ENCODE assay signal across 15 cellular contexts in genomic region chr11:14179126-14179820, GRCh38.
DNase-seq lines count a peak whose midpoint lies in the region; ATAC-seq, FAIRE-seq and TF ChIP-seq lines count a peak whose summit lies in the region.
"Had no signal": no experiment of that assay in that cellular context is flagged by ENCODE, and none has a peak within 500 bp of the region (broad histone marks: within the 10 kb centered on the region; RNA-seq: fewer than 3 reads in every experiment).

No MANE protein-coding gene starts in this region.

- no peaks in the 10 kb centered on the region for H3K36me3 ChIP-seq in K562 (ENCODE audit: control insufficient read depth, insufficient read depth, low read length)
- H3K36me3 ChIP-seq: vagina had no signal

- H3K9me3 ChIP-seq in K562 (replicated peaks; ENCODE audit: control insufficient read depth, insufficient read depth, low read depth, low read length) = no peaks in the 10 kb centered on the region
- H3K9me3 ChIP-seq: vagina had no signal

- no peak overlapping the region for H3K4me2 ChIP-seq in K562 (ENCODE audit: insufficient read depth, low read length)

- no TSS peak for BruUV-seq in K562 (replicated peaks; lab: Mats Ljungman, UMichigan)

- TF ChIP-seq EP300 in K562 (IDR thresholded peaks at IDR 0.05; ENCODE audit: low read length) = no peak

- TF ChIP-seq POLR2A in K562 (conservative IDR thresholded peaks at IDR 0.05) = no peak

- FAIRE-seq in K562 (lab: Jason Lieb, UNC) = no peak
- FAIRE-seq: kidney had no signal

- H3K27ac ChIP-seq in K562 (ENCODE audit: extremely low read depth, low read depth, low read length) = no peak overlapping the region
- H3K27ac ChIP-seq: C4-2B, vagina had no signal

- no peak overlapping the region for H3K4me3 ChIP-seq in AG09309 (ENCODE audit: control insufficient read depth, low read depth, low read length)
- no peak overlapping the region for H3K4me3 ChIP-seq in K562
- H3K4me3 ChIP-seq: vagina had no signal

- TF ChIP-seq RAD21 in K562 (CRISPR knock-in tag; conservative IDR thresholded peaks at IDR 0.05 in 1 of 2, IDR thresholded peaks at IDR 0.05 in 1 of 2) = no peak

- WGBS in K562 (ENCODE audit: insufficient coverage, low coverage, missing lambda C conversion rate) = 0% methylated on average over 4 of the region's 4 CpGs

- TF ChIP-seq CTCF in AG09309 (IDR thresholded peaks at IDR 0.05; ENCODE audit: control insufficient read depth, insufficient read depth, low read depth, low read length, missing control alignments) (no peak), K562 (IDR thresholded peaks at IDR 0.05 in 2 of 3, conservative IDR thresholded peaks at IDR 0.05 in 1 of 3; ENCODE audit: insufficient read depth in 2 of 3, low read depth in 1 of 3, low read length in 3 of 3) (no peak)

- peaks cover 3 to 5% of the 10 kb centered on the region in 2 experiments; a peak in 2 of 5 replicates for H3K27me3 ChIP-seq in K562 (ENCODE audit: control insufficient read depth in 2 of 2, insufficient read depth in 2 of 2, low read length in 2 of 2)
- H3K27me3 ChIP-seq: vagina had no signal

- no peaks in the 10 kb centered on the region for H4K20me1 ChIP-seq in K562 (replicated peaks; ENCODE audit: control insufficient read depth, insufficient read depth, low read length)

- POLR2A ChIA-PET in K562 (lab: Yijun Ruan, JAX) = no interaction called here

- H3K9me1 ChIP-seq in K562 (ENCODE audit: control insufficient read depth, insufficient read depth, low read length) = no peaks in the 10 kb centered on the region

- no peaks in the 10 kb centered on the region for H3K79me2 ChIP-seq in K562 (ENCODE audit: control insufficient read depth, insufficient read depth, low read length)

- intact Hi-C loops in K562 (cut with micrococcal nuclease) = no loop called here

- no peak overlapping the region for H3K9ac ChIP-seq in K562 (ENCODE audit: insufficient read depth in 1 of 2, low read depth in 2 of 2, low read length in 2 of 2)

- H2AFZ ChIP-seq in K562 (ENCODE audit: low read depth, low read length) = no peak overlapping the region

- peak; percentile 1 for DNase-seq in AG09309 (ENCODE audit: low read depth)
- DNase-seq in H4 (ENCODE audit: low spot score) = peak; percentile 87
- no peak for DNase-seq in K562 (ENCODE audit: extremely low read depth in 1 of 4, low spot score in 3 of 4)
- DNase-seq in kidney glomerular epithelial cell (lab: John Stamatoyannopoulos, UW) = peak; percentile 37
- no peak for DNase-seq in NCI-H748 (lab: John Stamatoyannopoulos, UW; ENCODE audit: unreplicated experiment)
- no peak for DNase-seq in NCI-H446 (lab: John Stamatoyannopoulos, UW)
- DNase-seq: activated naive CD8-positive, alpha-beta T cell treated with anti-CD3 and anti-CD28 coated beads, Interleukin-2, amount 10 ng/mL, durations not matched to agents 7 days and 5 days; activated T-cell treated with anti-CD3 and anti-CD28 coated beads, Interleukin-2, amount 50 U/mL, for 1 hour; dermis blood vessel endothelial cell; kidney; OCI-M1 had no signal

- H3K4me1 ChIP-seq in K562 (replicated peaks in 1 of 2; ENCODE audit: control insufficient read depth in 2 of 2, insufficient read depth in 2 of 2, low read length in 2 of 2) = no peaks in the 10 kb centered on the region

- in situ Hi-C loops in K562 (cut with MboI) = no loop called here

- ATAC-seq in K562 (no peak), HG03565 (IDR thresholded peaks at IDR 0.05; ENCODE audit: unreplicated experiment) (no peak), GM21367 (IDR thresholded peaks at IDR 0.05; ENCODE audit: unreplicated experiment) (no peak)

- CTCF ChIA-PET in K562 (lab: Yijun Ruan, JAX; ENCODE audit: low intra/inter-chr PET ratio) = no interaction called here

TF ChIP-seq in K562, 482 proteins besides CTCF, POLR2A, EP300 and RAD21 (continues in another document):
- TF ChIP-seq ID3 (CRISPR knock-in tag; IDR thresholded peaks at IDR 0.05) (no peak), ID3 (tag; IDR thresholded peaks at IDR 0.05) (no peak), PATZ1 (CRISPR knock-in tag; IDR thresholded peaks at IDR 0.05; ENCODE audit: borderline replicate concordance) (no peak), ZNF347 (CRISPR knock-in tag; IDR thresholded peaks at IDR 0.05; ENCODE audit: low read depth) (no peak), C11orf30 (IDR thresholded peaks at IDR 0.05; ENCODE audit: low read depth) (peak; percentile 5; the same call in 1 of the 2 replicates), TARDBP (IDR thresholded peaks at IDR 0.05) (no peak), FOXK2 (conservative IDR thresholded peaks at IDR 0.05 in 1 of 2, IDR thresholded peaks at IDR 0.05 in 1 of 2; ENCODE audit: low read depth in 2 of 2) (no peak), SREBF2 (CRISPR knock-in tag; IDR thresholded peaks at IDR 0.05) (no peak), CBX1 (IDR thresholded peaks at IDR 0.05; ENCODE audit: low read depth) (no peak), NCOA4 (IDR thresholded peaks at IDR 0.05; ENCODE audit: partially characterized antibody) (no peak), MAFG (tag; conservative IDR thresholded peaks at IDR 0.05) (0 out of 2 replicates have a peak, but pooled peaks have one; percentile 9), SAP30 (IDR thresholded peaks at IDR 0.05; ENCODE audit: borderline replicate concordance, insufficient read depth, low read depth, low read length, poor library complexity, severe bottlenecking) (no peak), ZNF76 (CRISPR knock-in tag; IDR thresholded peaks at IDR 0.05; ENCODE audit: borderline replicate concordance) (no peak), ETV6 (IDR thresholded peaks at IDR 0.05; ENCODE audit: borderline replicate concordance in 1 of 2, low read depth in 2 of 2, low read length in 1 of 2) (no peak), ETV6 (CRISPR knock-in tag; IDR thresholded peaks at IDR 0.05; ENCODE audit: borderline replicate concordance) (no peak), NFE2 (IDR thresholded peaks at IDR 0.05; ENCODE audit: low read depth) (peak; percentile 31), NR3C1 (CRISPR knock-in tag; IDR thresholded peaks at IDR 0.05) (no peak), PHF8 (IDR thresholded peaks at IDR 0.05; ENCODE audit: borderline replicate concordance, low read length) (no peak), EGR1 (conservative IDR thresholded peaks at IDR 0.05) (no peak), RREB1 (CRISPR knock-in tag; IDR thresholded peaks at IDR 0.05) (no peak)

Comparison
In these comparisons a context has a peak if more than half of its experiments do, and no peak if none do; other contexts are left out.
1. DNase-seq: peak in AG09309 (single experiment), H4 (single experiment) and kidney glomerular epithelial cell (single experiment); none in K562 (0 of 4), NCI-H748 (single experiment) and NCI-H446 (0 of 2).